In the genomic region with DNA sequence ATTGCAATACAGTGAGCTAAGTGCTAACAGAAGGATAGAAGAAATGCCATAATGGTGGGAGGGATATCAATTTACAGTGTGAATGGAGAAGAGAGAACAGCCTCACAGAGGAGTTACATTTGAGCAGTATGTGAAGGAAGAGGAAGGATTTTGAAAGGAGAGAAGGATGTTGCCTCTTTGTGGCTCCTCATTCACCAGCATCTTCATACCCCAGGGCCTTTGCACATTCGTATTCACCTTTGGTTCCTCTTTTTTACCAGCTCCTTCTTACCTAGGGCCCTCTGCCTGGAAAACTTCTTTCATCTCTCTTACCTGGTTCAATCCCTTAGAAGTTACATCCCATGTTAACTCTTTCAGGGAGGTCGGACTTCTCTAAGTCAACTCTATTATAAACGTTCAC, we compare ENCODE assay signal across 16 cellular contexts.
DNase-seq lines count a peak whose midpoint lies in the region; ATAC-seq and TF ChIP-seq lines count a peak whose summit lies in the region.
"Had no signal": no experiment of that assay in that cellular context is flagged by ENCODE, and none has a peak within 500 bp of the region (broad histone marks: within the 10 kb centered on the region; RNA-seq: fewer than 3 reads in every experiment).

No MANE protein-coding gene starts in this region.

- intact Hi-C loops in heart right ventricle (cut with DNase I) (no loop called here), Panc1 (cut with micrococcal nuclease; ENCODE audit: unreplicated experiment) (no loop called here)

- H3K9me3 ChIP-seq in cardiac muscle cell (ENCODE audit: low read depth) (no peaks in the 10 kb centered on the region), heart right ventricle (no peaks in the 10 kb centered on the region), Panc1 (ENCODE audit: control insufficient read depth, insufficient read depth, low read depth, low read length) (no peaks in the 10 kb centered on the region), mesodermal cell (ENCODE audit: control insufficient read depth, low read length) (peaks cover 2% of the 10 kb centered on the region)
- H3K9me3 ChIP-seq: Caco-2 had no signal

- POLR2A ChIA-PET in Panc1 (lab: Charles Lee) = no interaction called here

- H3K4me1 ChIP-seq in cardiac muscle cell (ENCODE audit: low read depth) (peaks cover 27% of the 10 kb centered on the region), heart right ventricle (peaks cover 5 to 48% (median 25%) of the 10 kb centered on the region in 9 donors), Panc1 (ENCODE audit: control insufficient read depth, insufficient read depth, low read length) (peaks cover 15% of the 10 kb centered on the region; the same call in 1 of the 2 replicates), mesodermal cell (ENCODE audit: control insufficient read depth, insufficient read depth, low read length, poor library complexity, severe bottlenecking) (peaks cover 16% of the 10 kb centered on the region)

- ATAC-seq in heart right ventricle (no peak), Panc1 (no peak), HG03108 (IDR thresholded peaks at IDR 0.05; ENCODE audit: unreplicated experiment) (no peak)
- ATAC-seq: Right ventricle myocardium inferior had no signal

- DNase-seq in cardiac muscle cell (ENCODE audit: low read depth in 1 of 2, low spot score in 1 of 2) = no peak
- no peak for DNase-seq in heart right ventricle
- no peak for DNase-seq in Panc1 (ENCODE audit: low read depth, low spot score)
- no peak for DNase-seq in activated effector memory CD4-positive, alpha-beta T cell treated with Interleukin-2 at 50 U/mL for 16 hours
- DNase-seq in activated CD4-positive, alpha-beta T cell treated with anti-CD3 and anti-CD28 coated beads, Interleukin-2, amount 50 U/mL, for 1 hour = no peak
- no peak for DNase-seq in AG20443 (ENCODE audit: low spot score)
- DNase-seq: Caco-2, DMS79 treated with DMSO at 0.1 percent for 48 hours, GF-D8, GOT3, NCI-H1092, PC-9 had no signal

- no peak overlapping the region for H3K4me3 ChIP-seq in cardiac muscle cell
- no peak overlapping the region for H3K4me3 ChIP-seq in heart right ventricle
- no peak overlapping the region for H3K4me3 ChIP-seq in Panc1 (ENCODE audit: low read depth in 2 of 2, low read length in 2 of 2)
- H3K4me3 ChIP-seq in mesodermal cell (ENCODE audit: extremely low read depth, insufficient read depth, low read length, poor library complexity, severe bottlenecking) = no peak overlapping the region
- H3K4me3 ChIP-seq: PC-9 had no signal

- H3K27me3 ChIP-seq in cardiac muscle cell = no peaks in the 10 kb centered on the region
- H3K27me3 ChIP-seq in heart right ventricle = no peaks in the 10 kb centered on the region
- H3K27me3 ChIP-seq in Panc1 (ENCODE audit: control insufficient read depth, insufficient read depth, low read length) = no peaks in the 10 kb centered on the region

- WGBS in heart right ventricle, 2 donors = 89 to 92% methylated on average over 3 of the region's 3 CpGs
- 100% methylated on average over 1 to 2 of the region's 3 CpGs for WGBS in mesodermal cell (ENCODE audit: insufficient coverage in 2 of 2), 2 experiments

- CTCF ChIA-PET in Panc1 (lab: Charles Lee) = no interaction called here

- H3K27ac ChIP-seq in cardiac muscle cell = peak overlapping the region; percentile 90
- H3K27ac ChIP-seq in heart right ventricle = peak overlapping the region in 3 of 10 donors; percentile 50 to 74 (median 54)
- H3K27ac ChIP-seq in Panc1 (ENCODE audit: low read length) = peak overlapping the region; percentile 4; the same call in 1 of the 2 replicates
- peak overlapping the region; percentile 11 for H3K27ac ChIP-seq in mesodermal cell (ENCODE audit: low read depth, low read length, severe bottlenecking)
- H3K27ac ChIP-seq: KMS-11, PC-9 had no signal

- TF ChIP-seq CTCF in cardiac muscle cell (IDR thresholded peaks at IDR 0.05; ENCODE audit: low read depth, low read length) (no peak), heart right ventricle (IDR thresholded peaks at IDR 0.05) (no peak), Panc1 (IDR thresholded peaks at IDR 0.05) (no peak)

- no TSS peak for BruUV-seq in Panc1 (replicated peaks; lab: Mats Ljungman, UMichigan)

- no peaks in the 10 kb centered on the region for H3K36me3 ChIP-seq in cardiac muscle cell
- H3K36me3 ChIP-seq in heart right ventricle = no peaks in the 10 kb centered on the region
- H3K36me3 ChIP-seq in Panc1 (ENCODE audit: control insufficient read depth, insufficient read depth, low read length) = no peaks in the 10 kb centered on the region
- no peaks in the 10 kb centered on the region for H3K36me3 ChIP-seq in mesodermal cell (ENCODE audit: control insufficient read depth, insufficient read depth, low read length)

- in situ Hi-C loops in Panc1 (cut with HindIII; ENCODE audit: low pct_unique_long_range_greater_than_20kb, low sequenced_read_pairs) = no loop called here
